25 cellular contexts compared by ENCODE assay signal in the genomic region with DNA sequence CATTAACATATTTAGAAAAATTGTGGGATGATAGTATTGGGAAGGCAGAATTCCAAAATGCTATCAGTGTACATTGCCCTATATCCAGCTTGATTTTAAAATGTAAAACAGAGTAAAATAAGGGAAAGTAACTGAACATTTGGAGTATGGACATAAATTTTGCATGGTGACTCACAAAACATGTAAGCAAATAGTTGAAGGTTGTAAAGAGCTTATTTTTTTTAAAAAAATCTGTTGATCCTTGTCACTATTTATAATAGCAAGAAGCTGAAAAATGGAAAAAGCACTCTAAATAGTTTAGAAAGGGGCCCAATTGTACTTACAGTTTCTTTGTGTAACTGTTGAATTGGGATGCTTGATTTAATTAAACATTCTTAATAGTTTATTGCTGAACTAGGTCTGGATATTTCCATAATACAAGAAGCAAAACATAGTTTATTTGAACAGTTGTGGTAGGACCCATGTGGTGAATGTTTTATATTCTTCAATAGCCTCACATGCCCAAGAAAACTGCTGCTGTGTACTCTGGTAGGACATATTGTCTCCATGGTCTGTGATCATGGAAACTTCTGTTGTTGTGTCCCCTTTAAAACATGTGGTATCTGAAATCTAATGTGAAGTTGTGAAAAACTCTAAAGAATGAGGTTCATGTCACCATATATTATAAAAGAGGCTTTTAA.
DNase-seq lines count a peak whose midpoint lies in the region; ATAC-seq and TF ChIP-seq lines count a peak whose summit lies in the region.
"Had no signal": no experiment of that assay in that cellular context is flagged by ENCODE, and none has a peak within 500 bp of the region (broad histone marks: within the 10 kb centered on the region; RNA-seq: fewer than 3 reads in every experiment).

No MANE protein-coding gene starts in this region.

- H3K9ac ChIP-seq in SK-N-MC (ENCODE audit: insufficient read length): no peak overlapping the region

- peak; percentile 9 for DNase-seq in HFFc6
- DNase-seq in SK-N-MC (ENCODE audit: low read depth, low spot score): no peak
- peak; percentile 21 for DNase-seq in fibroblast of gingiva (ENCODE audit: low read depth)
- DNase-seq in suprapubic skin (ENCODE audit: low spot score in 2 of 2): no peak
- DNase-seq in uterus: no peak
- DNase-seq in immature natural killer cell: no peak
- no peak for DNase-seq in activated gamma-delta T cell (lab: John Stamatoyannopoulos, UW)
- DNase-seq: activated CD4-positive, alpha-beta T cell treated with anti-CD3 and anti-CD28 coated beads for 36 hours; CD4-positive, CD25-positive, alpha-beta regulatory T cell; foreskin fibroblast; KBM-7; MM.1S; NCI-H1436; NCI-H2171 treated with DMSO at 0.1 percent for 48 hours; NCI-H524; ovary; RPMI8226; stimulated activated CD4-positive, alpha-beta T cell treated with anti-CD3 and anti-CD28 coated beads, Interleukin-12 subunit alpha, Interleukin-12 subunit beta, amount 100 ng/mL, for 4 hours; stimulated activated CD4-positive, alpha-beta T cell treated with anti-CD3 and anti-CD28 coated beads, Interleukin-4, amount 100 ng/mL, for 24 hours; stimulated activated naive CD4-positive, alpha-beta T cell treated with Interleukin-2 at 50 U/mL for 16 hours; T-helper 2 cell had no signal

- H3K27me3 Mint-ChIP-seq in HFFc6 (ENCODE audit: insufficient read depth): no peaks in the 10 kb centered on the region; the same call in 1 of the 2 replicates
- H3K27me3 Mint-ChIP-seq in immature natural killer cell (ENCODE audit: low read depth in 3 of 3): peaks cover 0 to 2% (median 0%) of the 10 kb centered on the region in 3 donors
- H3K27me3 Mint-ChIP-seq: activated CD4-positive, alpha-beta T cell treated with anti-CD3 and anti-CD28 coated beads for 36 hours; CD4-positive, CD25-positive, alpha-beta regulatory T cell; natural killer cell treated with Interleukin-12 subunit alpha and Interleukin-12 subunit beta and Interleukin-15 and Interleukin-18, amount 100 ng/mL, for 72 hours had no signal

- no peak for ATAC-seq in HG02571 (IDR thresholded peaks at IDR 0.05; ENCODE audit: unreplicated experiment)
- ATAC-seq: activated CD4-positive, alpha-beta T cell treated with anti-CD3 and anti-CD28 coated beads for 36 hours; natural killer cell treated with Interleukin-12 subunit alpha and Interleukin-12 subunit beta and Interleukin-15 and Interleukin-18, amount 100 ng/mL, for 72 hours; SK-N-SH treated with all-trans-retinoic acid at 6 μM for 48 hours had no signal

- H3K9me3 ChIP-seq in SK-N-MC (ENCODE audit: low read depth, low read length) (no peaks in the 10 kb centered on the region), suprapubic skin (no peaks in the 10 kb centered on the region), uterus (no peaks in the 10 kb centered on the region)
- H3K9me3 ChIP-seq: ovary, tibial nerve had no signal

- TF ChIP-seq CTCF in HFFc6 (IDR thresholded peaks at IDR 0.05) (no peak), suprapubic skin (IDR thresholded peaks at IDR 0.05) (no peak), uterus (IDR thresholded peaks at IDR 0.05) (no peak)

- H3K36me3 Mint-ChIP-seq in HFFc6 (ENCODE audit: low read depth) (peaks cover 10% of the 10 kb centered on the region), immature natural killer cell (peaks cover 2 to 46% (median 31%) of the 10 kb centered on the region in 3 donors)

- H3K9me3 Mint-ChIP-seq in HFFc6 (no peaks in the 10 kb centered on the region), immature natural killer cell (no peaks in the 10 kb centered on the region)
- H3K9me3 Mint-ChIP-seq: natural killer cell treated with Interleukin-12 subunit alpha and Interleukin-12 subunit beta and Interleukin-15 and Interleukin-18, amount 100 ng/mL, for 72 hours had no signal

- H3K36me3 ChIP-seq in SK-N-MC (ENCODE audit: insufficient read depth, low read length) (peaks cover 18% of the 10 kb centered on the region; the same call in 1 of the 2 replicates), suprapubic skin (peaks cover 2% of the 10 kb centered on the region), uterus (no peaks in the 10 kb centered on the region)
- H3K36me3 ChIP-seq: ovary, tibial nerve had no signal

- H3K4me3 Mint-ChIP-seq in HFFc6: no peak overlapping the region
- H3K4me3 Mint-ChIP-seq in immature natural killer cell: no peak overlapping the region
- H3K4me3 Mint-ChIP-seq: activated CD4-positive, alpha-beta T cell treated with anti-CD3 and anti-CD28 coated beads for 36 hours; CD4-positive, CD25-positive, alpha-beta regulatory T cell; natural killer cell treated with Interleukin-12 subunit alpha and Interleukin-12 subunit beta and Interleukin-15 and Interleukin-18, amount 100 ng/mL, for 72 hours had no signal

- H3K27ac ChIP-seq in SK-N-MC (peak overlapping the region; percentile 71), suprapubic skin (peak overlapping the region; percentile 77), uterus (peak overlapping the region in 1 of 2 donors; percentile 67)
- H3K27ac ChIP-seq: ovary had no signal

- TF ChIP-seq POLR2A in suprapubic skin (IDR thresholded peaks at IDR 0.05) (no peak), uterus (IDR thresholded peaks at IDR 0.05) (no peak)

- H3K4me1 Mint-ChIP-seq in HFFc6 (ENCODE audit: low read depth) (peaks cover 25% of the 10 kb centered on the region), immature natural killer cell (peaks cover 9 to 40% of the 10 kb centered on the region in 2 donors)

- H3K27me3 ChIP-seq in suprapubic skin (no peaks in the 10 kb centered on the region), uterus (no peaks in the 10 kb centered on the region)
- H3K27me3 ChIP-seq: ovary, tibial nerve had no signal

- TF ChIP-seq EP300 in suprapubic skin (IDR thresholded peaks at IDR 0.05): no peak

- intact Hi-C loops in uterus (cut with DNase I; ENCODE audit: low total_unique reads): no loop called here

- H3K4me1 ChIP-seq in suprapubic skin (no peaks in the 10 kb centered on the region), uterus (no peaks in the 10 kb centered on the region)

- H3K4me3 ChIP-seq in SK-N-MC (no peak overlapping the region), suprapubic skin (no peak overlapping the region), uterus (no peak overlapping the region)
- H3K4me3 ChIP-seq: ovary, tibial nerve had no signal

- no peak overlapping the region for H3K27ac Mint-ChIP-seq in HFFc6
- no peak overlapping the region for H3K27ac Mint-ChIP-seq in immature natural killer cell
- H3K27ac Mint-ChIP-seq: activated CD4-positive, alpha-beta T cell treated with anti-CD3 and anti-CD28 coated beads for 36 hours; CD4-positive, CD25-positive, alpha-beta regulatory T cell; natural killer cell treated with Interleukin-12 subunit alpha and Interleukin-12 subunit beta and Interleukin-15 and Interleukin-18, amount 100 ng/mL, for 72 hours had no signal

Comparison
In these comparisons a context has a peak if more than half of its experiments do, and no peak if none do; other contexts are left out.
1. DNase-seq: peak in HFFc6 (single experiment) and fibroblast of gingiva (single experiment); none in SK-N-MC (single experiment), suprapubic skin (0 of 2), uterus (0 of 2), immature natural killer cell (0 of 3) and activated gamma-delta T cell (single experiment).